ENCODE assay signal across 1 cellular context in the genomic region with DNA sequence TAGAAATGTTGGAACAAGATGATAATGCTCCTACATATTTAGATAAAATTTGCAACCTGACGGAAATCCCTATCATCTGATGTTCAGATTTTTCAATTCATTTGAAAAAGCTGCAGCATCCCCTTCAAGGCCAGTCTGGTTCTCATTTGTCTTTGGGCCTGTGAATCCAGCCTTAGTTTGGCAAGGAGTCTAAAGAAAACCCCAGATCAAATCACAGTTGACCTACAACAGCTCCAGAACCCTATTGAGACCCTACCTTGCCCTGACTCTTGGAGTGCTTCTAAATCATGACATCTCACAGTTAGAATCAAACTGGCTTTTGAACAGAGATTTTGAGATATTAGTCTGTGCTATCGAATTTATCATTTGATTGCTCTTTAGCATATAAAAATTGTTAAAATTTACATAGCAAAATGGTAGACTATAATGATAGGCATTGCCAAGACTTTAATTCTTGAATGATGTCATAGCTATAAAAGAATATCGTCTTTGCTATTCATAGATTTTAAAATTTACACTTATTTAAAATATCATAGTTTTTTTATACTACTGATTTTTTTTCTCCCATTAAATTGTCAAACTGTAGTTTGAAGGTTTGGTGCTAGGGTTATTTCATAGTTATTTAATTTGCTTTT.
TF ChIP-seq lines count a peak whose summit lies in the region.

No MANE protein-coding gene starts in this region.

TF ChIP-seq in HEK293, 187 proteins besides CTCF, POLR2A, EP300 and RAD21 (continued from another document):
- TF ChIP-seq, protein P1, sequence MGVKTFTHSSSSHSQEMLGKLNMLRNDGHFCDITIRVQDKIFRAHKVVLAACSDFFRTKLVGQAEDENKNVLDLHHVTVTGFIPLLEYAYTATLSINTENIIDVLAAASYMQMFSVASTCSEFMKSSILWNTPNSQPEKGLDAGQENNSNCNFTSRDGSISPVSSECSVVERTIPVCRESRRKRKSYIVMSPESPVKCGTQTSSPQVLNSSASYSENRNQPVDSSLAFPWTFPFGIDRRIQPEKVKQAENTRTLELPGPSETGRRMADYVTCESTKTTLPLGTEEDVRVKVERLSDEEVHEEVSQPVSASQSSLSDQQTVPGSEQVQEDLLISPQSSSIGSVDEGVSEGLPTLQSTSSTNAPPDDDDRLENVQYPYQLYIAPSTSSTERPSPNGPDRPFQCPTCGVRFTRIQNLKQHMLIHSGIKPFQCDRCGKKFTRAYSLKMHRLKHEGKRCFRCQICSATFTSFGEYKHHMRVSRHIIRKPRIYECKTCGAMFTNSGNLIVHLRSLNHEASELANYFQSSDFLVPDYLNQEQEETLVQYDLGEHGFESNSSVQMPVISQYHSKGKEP (tag by site-specific recombination; IDR thresholded peaks at IDR 0.05) = no peak
- TF ChIP-seq ZNF629 (tag by site-specific recombination; IDR thresholded peaks at IDR 0.05) = peak; percentile 52
- TF ChIP-seq, protein P2, sequence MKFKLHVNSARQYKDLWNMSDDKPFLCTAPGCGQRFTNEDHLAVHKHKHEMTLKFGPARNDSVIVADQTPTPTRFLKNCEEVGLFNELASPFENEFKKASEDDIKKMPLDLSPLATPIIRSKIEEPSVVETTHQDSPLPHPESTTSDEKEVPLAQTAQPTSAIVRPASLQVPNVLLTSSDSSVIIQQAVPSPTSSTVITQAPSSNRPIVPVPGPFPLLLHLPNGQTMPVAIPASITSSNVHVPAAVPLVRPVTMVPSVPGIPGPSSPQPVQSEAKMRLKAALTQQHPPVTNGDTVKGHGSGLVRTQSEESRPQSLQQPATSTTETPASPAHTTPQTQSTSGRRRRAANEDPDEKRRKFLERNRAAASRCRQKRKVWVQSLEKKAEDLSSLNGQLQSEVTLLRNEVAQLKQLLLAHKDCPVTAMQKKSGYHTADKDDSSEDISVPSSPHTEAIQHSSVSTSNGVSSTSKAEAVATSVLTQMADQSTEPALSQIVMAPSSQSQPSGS (tag by site-specific recombination; IDR thresholded peaks at IDR 0.05; ENCODE audit: low read depth) = peak; percentile 89
